26 cellular contexts compared by ENCODE assay signal in genomic region chr5:173750538-173751265, GRCh38.
DNase-seq lines count a peak whose midpoint lies in the region; ATAC-seq, FAIRE-seq and TF ChIP-seq lines count a peak whose summit lies in the region.
"Had no signal": no experiment of that assay in that cellular context is flagged by ENCODE, and none has a peak within 500 bp of the region (broad histone marks: within the 10 kb centered on the region; RNA-seq: fewer than 3 reads in every experiment).

No MANE protein-coding gene starts in this region.

- no peak overlapping the region for H3K18ac ChIP-seq in IMR-90 (ENCODE audit: low read depth, low read length)
- no peak overlapping the region for H3K18ac ChIP-seq in H1 (ENCODE audit: extremely low read depth, low read length)

- POLR2A ChIA-PET in IMR-90 (lab: Charles Lee; ENCODE audit: unreplicated experiment): no interaction called here
- POLR2A ChIA-PET in H1 (lab: Charles Lee; ENCODE audit: partially characterized antibody): no interaction called here

- peak; percentile 88 for ATAC-seq in DND-41 (ENCODE audit: insufficient read depth, low read depth)
- ATAC-seq in GM19351 (IDR thresholded peaks at IDR 0.05; ENCODE audit: unreplicated experiment): peak; percentile 74
- ATAC-seq in IMR-90 (ENCODE audit: low read depth): no peak
- no peak for ATAC-seq in activated naive CD4-positive, alpha-beta T cell treated with anti-CD3 and anti-CD28 coated beads, Interleukin-2, amount 50 U/mL, for 72 hours
- ATAC-seq in sciatic nerve: no peak
- ATAC-seq: naive thymus-derived CD4-positive, alpha-beta T cell; stimulated activated naive CD8-positive, alpha-beta T cell treated with anti-CD3 and anti-CD28 coated beads, Interleukin-15, amount 100 ng/mL, for 72 hours; T-cell had no signal

- CTCF ChIA-PET in IMR-90 (lab: Yijun Ruan, JAX): no interaction called here
- CTCF ChIA-PET in H1 (lab: Charles Lee; ENCODE audit: partially characterized antibody): interaction anchor here (1.1 to 1.3 kb wide), 2 partner anchors 14 to 121 kb away, joined by 3 to 6 read pairs; no protein-coding TSS in a partner anchor

- H2BK20ac ChIP-seq in IMR-90 (ENCODE audit: low read depth, low read length) (no peak overlapping the region), H1 (ENCODE audit: low read length) (no peak overlapping the region)

- no peak for FAIRE-seq in H1 (lab: Jason Lieb, UNC)
- FAIRE-seq: HTR-8/SVneo had no signal

- no peaks in the 10 kb centered on the region for H3K9me3 ChIP-seq in DND-41 (ENCODE audit: insufficient read depth, low read length, severe bottlenecking)
- no peaks in the 10 kb centered on the region for H3K9me3 ChIP-seq in IMR-90 (ENCODE audit: control insufficient read depth, insufficient read depth, low read length)
- no peaks in the 10 kb centered on the region for H3K9me3 ChIP-seq in H1 (ENCODE audit: insufficient read depth in 2 of 2, low read depth in 1 of 2, low read length in 1 of 2)
- H3K9me3 ChIP-seq: tibial artery had no signal

- no peak overlapping the region for H3K56ac ChIP-seq in IMR-90 (ENCODE audit: extremely low read depth, insufficient read depth, low read length)
- no peak overlapping the region for H3K56ac ChIP-seq in H1 (replicated peaks; ENCODE audit: insufficient read length, low read depth, low read length)

- TF ChIP-seq POLR2A in IMR-90 (IDR thresholded peaks at IDR 0.05; ENCODE audit: low read depth, low read length) (no peak), H1 (IDR thresholded peaks at IDR 0.05; ENCODE audit: control extremely low read depth in 1 of 2, low read depth in 2 of 2, low read length in 2 of 2) (no peak)

- peak; percentile 31 for DNase-seq in DND-41
- no peak for DNase-seq in IMR-90
- DNase-seq in H1 (ENCODE audit: low read depth in 1 of 2, low spot score in 2 of 2): no peak
- DNase-seq in amygdala (lab: John Stamatoyannopoulos, UW): no peak
- DNase-seq in dorsolateral prefrontal cortex: no peak
- DNase-seq in activated naive CD4-positive, alpha-beta T cell treated with anti-CD3 and anti-CD28 coated beads, Interleukin-2, amount 50 U/mL, for 72 hours (ENCODE audit: low spot score in 2 of 2): no peak
- DNase-seq in sciatic nerve (ENCODE audit: low spot score): no peak
- DNase-seq: activated CD8-positive, alpha-beta memory T cell treated with anti-CD3 and anti-CD28 coated beads for 24 hours; activated naive CD4-positive, alpha-beta T cell; activated T-cell treated with anti-CD3 and anti-CD28 coated beads, Interleukin-2, amount 50 U/mL, for 24 hours; AML-193; amniotic stem cell; cortex of kidney; Karpas-422; mesenchymal stem cell; naive thymus-derived CD4-positive, alpha-beta T cell; NCI-H1930; NCI-H226; NCI-H774; SIG-M5; stimulated activated CD4-positive, alpha-beta T cell treated with anti-CD3 and anti-CD28 coated beads, Interleukin-4, amount 100 ng/mL, for 24 hours; stimulated activated naive CD8-positive, alpha-beta T cell treated with anti-CD3 and anti-CD28 coated beads, Interleukin-15, amount 100 ng/mL, for 72 hours; T-cell; tibial artery had no signal

- H3K27ac ChIP-seq in DND-41 (ENCODE audit: low read length) (no peak overlapping the region), IMR-90 (ENCODE audit: insufficient read depth, low read length) (no peak overlapping the region), H1 (ENCODE audit: low read depth, low read length) (no peak overlapping the region), dorsolateral prefrontal cortex (no peak overlapping the region)
- H3K27ac ChIP-seq: tibial artery had no signal

- H3K27ac Mint-ChIP-seq in activated naive CD4-positive, alpha-beta T cell treated with anti-CD3 and anti-CD28 coated beads, Interleukin-2, amount 50 U/mL, for 72 hours: peak overlapping the region in 1 of 2 donors; percentile 38
- H3K27ac Mint-ChIP-seq: activated T-cell treated with anti-CD3 and anti-CD28 coated beads, Interleukin-2, amount 50 U/mL, for 24 hours; naive thymus-derived CD4-positive, alpha-beta T cell; stimulated activated naive CD8-positive, alpha-beta T cell treated with anti-CD3 and anti-CD28 coated beads, Interleukin-15, amount 100 ng/mL, for 72 hours; T-cell had no signal

- peak overlapping the region; percentile 52; the same call in 1 of the 2 replicates for H2BK12ac ChIP-seq in H1 (ENCODE audit: low read depth, low read length)

- no peaks in the 10 kb centered on the region for H3K36me3 Mint-ChIP-seq in activated naive CD4-positive, alpha-beta T cell treated with anti-CD3 and anti-CD28 coated beads, Interleukin-2, amount 50 U/mL, for 72 hours
- H3K36me3 Mint-ChIP-seq: naive thymus-derived CD4-positive, alpha-beta T cell; T-cell had no signal

- H3K23ac ChIP-seq in IMR-90 (ENCODE audit: low read depth, low read length) (no peak overlapping the region; the same call in 1 of the 2 replicates), H1 (ENCODE audit: insufficient read length) (no peak overlapping the region)

- in situ Hi-C loops in IMR-90 (cut with MboI; ENCODE audit: low sequenced_read_pairs): no loop called here

- H3K4me3 ChIP-seq in DND-41 (ENCODE audit: low read depth in 1 of 2, low read length in 2 of 2) (no peak overlapping the region), IMR-90 (ENCODE audit: insufficient read depth, low read depth, low read length) (no peak overlapping the region), H1 (ENCODE audit: extremely low read depth in 1 of 4, insufficient read depth in 2 of 4, low read depth in 3 of 4, low read length in 4 of 4) (no peak overlapping the region), dorsolateral prefrontal cortex (no peak overlapping the region)
- H3K4me3 ChIP-seq: tibial artery had no signal

- no peaks in the 10 kb centered on the region for H3K36me3 ChIP-seq in DND-41 (ENCODE audit: insufficient read depth, low read length)
- no peaks in the 10 kb centered on the region for H3K36me3 ChIP-seq in IMR-90 (ENCODE audit: control insufficient read depth, insufficient read depth, low read length)
- H3K36me3 ChIP-seq in H1 (ENCODE audit: control insufficient read depth in 2 of 4, insufficient read depth in 4 of 4, low read length in 3 of 4): no peaks in the 10 kb centered on the region
- H3K36me3 ChIP-seq: tibial artery had no signal

- H3K27me3 ChIP-seq in DND-41 (ENCODE audit: insufficient read depth, low read length, poor library complexity) (no peaks in the 10 kb centered on the region), IMR-90 (ENCODE audit: control insufficient read depth, insufficient read depth, low read length) (no peaks in the 10 kb centered on the region), H1 (replicated peaks in 1 of 4; ENCODE audit: control insufficient read depth in 3 of 4, extremely low read depth in 1 of 4, insufficient read depth in 3 of 4, low read length in 3 of 4) (0 out of 7 replicates have a peak, but pooled peaks cover 0 to 1% (median 0%) of the 10 kb centered on the region in 4 experiments), dorsolateral prefrontal cortex (no peaks in the 10 kb centered on the region)
- H3K27me3 ChIP-seq: tibial artery had no signal

- TF ChIP-seq CTCF in DND-41 (IDR thresholded peaks at IDR 0.05; ENCODE audit: borderline replicate concordance, extremely low read depth, low read length, poor library complexity, severe bottlenecking) (no peak), IMR-90 (conservative IDR thresholded peaks at IDR 0.05; ENCODE audit: low read depth, low read length) (no peak), H1 (IDR thresholded peaks at IDR 0.05; ENCODE audit: control extremely low read depth in 1 of 3, insufficient read depth in 1 of 3, low read depth in 1 of 3, low read length in 3 of 3) (no peak), dorsolateral prefrontal cortex (IDR thresholded peaks at IDR 0.05 in 54 of 56, conservative IDR thresholded peaks at IDR 0.05 in 2 of 56; ENCODE audit: low read depth in 1 of 56, partially characterized antibody in 56 of 56) (no peak)

- no TSS peak for BruUV-seq in IMR-90 (replicated peaks; lab: Mats Ljungman, UMichigan)

- H3K9me3 Mint-ChIP-seq in activated naive CD4-positive, alpha-beta T cell treated with anti-CD3 and anti-CD28 coated beads, Interleukin-2, amount 50 U/mL, for 72 hours: no peaks in the 10 kb centered on the region
- H3K9me3 Mint-ChIP-seq: activated T-cell treated with anti-CD3 and anti-CD28 coated beads, Interleukin-2, amount 50 U/mL, for 24 hours; stimulated activated naive CD8-positive, alpha-beta T cell treated with anti-CD3 and anti-CD28 coated beads, Interleukin-15, amount 100 ng/mL, for 72 hours; T-cell had no signal

- no peak for TF ChIP-seq EP300 in H1 (IDR thresholded peaks at IDR 0.05; ENCODE audit: borderline replicate concordance in 1 of 2, low read depth in 2 of 2, low read length in 2 of 2)

- H4K20me1 ChIP-seq in DND-41 (ENCODE audit: insufficient read depth, low read length) (no peaks in the 10 kb centered on the region), IMR-90 (ENCODE audit: insufficient read depth, low read length) (no peaks in the 10 kb centered on the region), H1 (replicated peaks in 1 of 2; ENCODE audit: control insufficient read depth in 1 of 2, insufficient read depth in 2 of 2, low read length in 2 of 2) (no peaks in the 10 kb centered on the region)

- H3K23me2 ChIP-seq in H1 (ENCODE audit: low read depth, low read length): no peaks in the 10 kb centered on the region

- no peak overlapping the region for H3K4me2 ChIP-seq in DND-41 (ENCODE audit: insufficient read depth, low read length)
- no peak overlapping the region for H3K4me2 ChIP-seq in IMR-90 (ENCODE audit: low read depth, low read length)
- no peak overlapping the region for H3K4me2 ChIP-seq in H1 (ENCODE audit: insufficient read depth in 1 of 2, low read depth in 2 of 2, low read length in 2 of 2)

- H2AK5ac ChIP-seq in IMR-90 (ENCODE audit: low read depth, low read length) (no peak overlapping the region), H1 (ENCODE audit: low read depth, low read length) (no peak overlapping the region)

- no peaks in the 10 kb centered on the region for H3K9me1 ChIP-seq in IMR-90 (ENCODE audit: insufficient read depth, low read length)

- no peak overlapping the region for H3K9ac ChIP-seq in DND-41 (ENCODE audit: low read depth, low read length)
- H3K9ac ChIP-seq in IMR-90 (ENCODE audit: low read depth, low read length): no peak overlapping the region
- H3K9ac ChIP-seq in H1 (replicated peaks in 1 of 4; ENCODE audit: extremely low read depth in 1 of 4, low read depth in 3 of 4, low read length in 3 of 4): no peak overlapping the region

- intact Hi-C loops in IMR-90 (cut with micrococcal nuclease) (no loop called here), dorsolateral prefrontal cortex (cut with DNase I) (no loop called here), sciatic nerve (cut with DNase I) (no loop called here)

- no peak for TF ChIP-seq RAD21 in IMR-90 (IDR thresholded peaks at IDR 0.05; ENCODE audit: low read length)
- no peak for TF ChIP-seq RAD21 in H1 (IDR thresholded peaks at IDR 0.05 in 1 of 2, conservative IDR thresholded peaks at IDR 0.05 in 1 of 2; ENCODE audit: low read depth in 2 of 2, low read length in 2 of 2)

- H2BK5ac ChIP-seq in IMR-90 (ENCODE audit: low read depth, low read length, poor library complexity, severe bottlenecking) (no peak overlapping the region), H1 (ENCODE audit: low read depth, low read length) (no peak overlapping the region; the same call in 1 of the 2 replicates)

- H2BK120ac ChIP-seq in IMR-90 (ENCODE audit: low read depth, low read length) (no peak overlapping the region), H1 (replicated peaks; ENCODE audit: low read depth, low read length) (no peak overlapping the region)

- H3K79me2 ChIP-seq in DND-41 (ENCODE audit: insufficient read depth, low read length) (no peaks in the 10 kb centered on the region), H1 (ENCODE audit: control insufficient read depth in 1 of 2, insufficient read depth in 2 of 2, low read length in 2 of 2) (no peaks in the 10 kb centered on the region)

- H3K4me1 ChIP-seq in DND-41 (ENCODE audit: insufficient read depth, low read length) (no peaks in the 10 kb centered on the region), IMR-90 (ENCODE audit: control insufficient read depth, insufficient read depth, low read length) (peaks cover 5% of the 10 kb centered on the region), H1 (replicated peaks in 1 of 4; ENCODE audit: control insufficient read depth in 3 of 4, insufficient read depth in 4 of 4, low read length in 3 of 4) (peaks cover under 1 to 13% (median 4%) of the 10 kb centered on the region in 4 experiments)
- H3K4me1 ChIP-seq: tibial artery had no signal

- H3K14ac ChIP-seq in IMR-90 (replicated peaks; ENCODE audit: low read depth, low read length) (no peak overlapping the region), H1 (ENCODE audit: insufficient read length) (no peak overlapping the region)

- H3K79me1 ChIP-seq in IMR-90 (ENCODE audit: low read depth in 1 of 2, low read length in 2 of 2) (no peaks in the 10 kb centered on the region), H1 (ENCODE audit: low read depth, low read length) (no peaks in the 10 kb centered on the region)

- H3K4ac ChIP-seq in IMR-90 (ENCODE audit: low read depth, low read length): no peak overlapping the region
- H3K4ac ChIP-seq in H1 (replicated peaks; ENCODE audit: insufficient read length, low read depth, low read length): no peak overlapping the region

- H4K8ac ChIP-seq in IMR-90 (ENCODE audit: low read depth in 2 of 2, low read length in 2 of 2) (no peak overlapping the region), H1 (ENCODE audit: extremely low read depth, insufficient read depth, low read length) (no peak overlapping the region)

- dilution Hi-C loops in IMR-90 (cut with HindIII; ENCODE audit: low sequenced_read_pairs, unreplicated experiment): no loop called here

- H2AFZ ChIP-seq in DND-41 (ENCODE audit: low read depth, low read length) (no peak overlapping the region), IMR-90 (replicated peaks; ENCODE audit: low read length, poor library complexity) (peak overlapping the region; percentile 48), H1 (ENCODE audit: low read length) (no peak overlapping the region)

- no peak overlapping the region for H2AK9ac ChIP-seq in IMR-90 (replicated peaks; ENCODE audit: low read depth, low read length, poor library complexity)

- H4K91ac ChIP-seq in IMR-90 (ENCODE audit: insufficient read depth, low read depth, low read length): no peak overlapping the region
- H4K91ac ChIP-seq in H1 (replicated peaks; ENCODE audit: insufficient read length, low read length): no peak overlapping the region

- 80% methylated on average over 1 of the region's 9 CpGs; no CpG with 5 or more reads in 1 of the 2 experiments for WGBS in IMR-90 (ENCODE audit: extremely low coverage in 2 of 2, insufficient read length in 1 of 2), 2 experiments
- 79% methylated on average over 9 of the region's 9 CpGs; no CpG with 5 or more reads in 1 of the 2 experiments for WGBS in H1 (ENCODE audit: extremely low coverage in 1 of 2, insufficient coverage in 1 of 2, insufficient read length in 1 of 2, insufficient replicate concordance in 2 of 2, low coverage in 1 of 2, low lambda C conversion rate in 2 of 2, missing lambda C conversion rate in 1 of 2), 2 experiments

- H4K5ac ChIP-seq in IMR-90 (ENCODE audit: low read depth, low read length) (no peak overlapping the region), H1 (ENCODE audit: insufficient read length, low read depth, low read length) (no peak overlapping the region)

- H2BK15ac ChIP-seq in IMR-90 (ENCODE audit: low read depth, low read length) (no peak overlapping the region), H1 (ENCODE audit: low read length) (peak overlapping the region; percentile 33; the same call in 1 of the 2 replicates)

Comparison
In these comparisons a context has a peak if more than half of its experiments do, and no peak if none do; other contexts are left out.
1. ATAC-seq: peak in DND-41 (single experiment) and GM19351 (single experiment); none in IMR-90 (single experiment), activated naive CD4-positive, alpha-beta T cell treated with anti-CD3 and anti-CD28 coated beads, Interleukin-2, amount 50 U/mL, for 72 hours (0 of 2) and sciatic nerve (single experiment).